Comparison of ENCODE assay signal across 22 cellular contexts in the genomic region with DNA sequence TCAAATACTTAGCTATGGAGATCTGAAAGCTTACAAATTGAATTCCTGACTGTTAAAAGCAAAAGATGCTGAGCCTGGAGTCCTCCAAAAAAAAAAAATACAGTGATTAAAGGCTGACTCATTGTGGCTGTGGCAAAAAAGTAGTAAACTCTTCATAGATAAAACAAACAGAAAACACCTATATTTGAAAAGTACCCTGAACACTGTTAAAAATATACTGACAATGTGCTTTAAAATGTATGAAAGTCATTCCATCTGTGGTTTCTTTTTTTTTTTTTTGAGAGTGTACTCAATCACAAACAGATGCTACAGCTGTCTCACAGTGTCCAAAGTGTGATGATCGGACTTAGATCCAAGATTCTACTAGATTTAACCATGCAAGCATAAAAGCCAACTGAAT.
DNase-seq lines count a peak whose midpoint lies in the region; ATAC-seq and TF ChIP-seq lines count a peak whose summit lies in the region.
"Had no signal": no experiment of that assay in that cellular context is flagged by ENCODE, and none has a peak within 500 bp of the region (broad histone marks: within the 10 kb centered on the region; RNA-seq: fewer than 3 reads in every experiment).

No MANE protein-coding gene starts in this region.

- H3K36me3 Mint-ChIP-seq in progenitor cell of endocrine pancreas (ENCODE audit: insufficient read depth) = peaks cover 9% of the 10 kb centered on the region
- H3K36me3 Mint-ChIP-seq: neural progenitor cell had no signal

- no peaks in the 10 kb centered on the region for H3K27me3 Mint-ChIP-seq in progenitor cell of endocrine pancreas
- H3K27me3 Mint-ChIP-seq: CD4-positive, alpha-beta memory T cell had no signal

- DNase-seq in AG08395 (ENCODE audit: low spot score) = peak; percentile 50
- peak; percentile 62 for DNase-seq in HCEC 1CT
- peak; percentile 20 for DNase-seq in astrocyte of the cerebellum (ENCODE audit: low read depth)
- peak; percentile 30 for DNase-seq in fibroblast of villous mesenchyme (ENCODE audit: low read depth)
- no peak for DNase-seq in progenitor cell of endocrine pancreas (ENCODE audit: low spot score, unreplicated experiment)
- DNase-seq in D341Med (ENCODE audit: low spot score) = no peak
- DNase-seq: activated naive CD4-positive, alpha-beta T cell treated with Interleukin-2 at 50 U/mL for 16 hours; CD4-positive, alpha-beta memory T cell; DMS79; erythroblast; MG63; NCI-H187; NCI-H524; SHP77; stimulated activated CD4-positive, alpha-beta T cell treated with anti-CD3 and anti-CD28 coated beads, Interleukin-1b, Interleukin-23, amount 100 ng/mL, for 48 hours; stomach had no signal

- peaks cover 14% of the 10 kb centered on the region for H3K9me3 Mint-ChIP-seq in progenitor cell of endocrine pancreas (ENCODE audit: low read depth)

- TF ChIP-seq CTCF in astrocyte of the cerebellum (IDR thresholded peaks at IDR 0.05; ENCODE audit: low read depth, low read length, missing control alignments) (no peak), fibroblast of villous mesenchyme (IDR thresholded peaks at IDR 0.05; ENCODE audit: insufficient read depth, low read depth, low read length) (no peak), progenitor cell of endocrine pancreas (IDR thresholded peaks at IDR 0.05; ENCODE audit: unreplicated experiment) (no peak)

- no peaks in the 10 kb centered on the region for H3K4me1 Mint-ChIP-seq in progenitor cell of endocrine pancreas (ENCODE audit: low read depth)
- H3K4me1 Mint-ChIP-seq: CD4-positive, alpha-beta memory T cell; neural progenitor cell had no signal

- no peak overlapping the region for H3K27ac Mint-ChIP-seq in progenitor cell of endocrine pancreas
- H3K27ac Mint-ChIP-seq: CD4-positive, alpha-beta memory T cell; neural progenitor cell had no signal

- in situ Hi-C loops in astrocyte of the cerebellum (cut with HindIII; ENCODE audit: low sequenced_read_pairs) = no loop called here

- ATAC-seq in HG03025 (IDR thresholded peaks at IDR 0.05; ENCODE audit: low FRiP score, unreplicated experiment) (no peak), HG03039 (IDR thresholded peaks at IDR 0.05; ENCODE audit: unreplicated experiment) (no peak)
- ATAC-seq: A549 had no signal

- no peak overlapping the region for H3K4me3 Mint-ChIP-seq in progenitor cell of endocrine pancreas (ENCODE audit: low read depth)
- H3K4me3 Mint-ChIP-seq: brain; CD4-positive, alpha-beta memory T cell; neural progenitor cell had no signal

- H3K4me3 ChIP-seq in astrocyte of the cerebellum (ENCODE audit: low read depth, low read length) (no peak overlapping the region), fibroblast of villous mesenchyme (ENCODE audit: low read depth, low read length) (no peak overlapping the region)
- H3K4me3 ChIP-seq: A549, MG63, neural progenitor cell, right atrium auricular region, stomach had no signal

Comparison
In these comparisons a context has a peak if more than half of its experiments do, and no peak if none do; other contexts are left out.
1. DNase-seq: peak in AG08395 (single experiment), HCEC 1CT (single experiment), astrocyte of the cerebellum (single experiment) and fibroblast of villous mesenchyme (single experiment); none in progenitor cell of endocrine pancreas (single experiment) and D341Med (single experiment).